ENCODE assay signal across 1 cellular context in the genomic region with DNA sequence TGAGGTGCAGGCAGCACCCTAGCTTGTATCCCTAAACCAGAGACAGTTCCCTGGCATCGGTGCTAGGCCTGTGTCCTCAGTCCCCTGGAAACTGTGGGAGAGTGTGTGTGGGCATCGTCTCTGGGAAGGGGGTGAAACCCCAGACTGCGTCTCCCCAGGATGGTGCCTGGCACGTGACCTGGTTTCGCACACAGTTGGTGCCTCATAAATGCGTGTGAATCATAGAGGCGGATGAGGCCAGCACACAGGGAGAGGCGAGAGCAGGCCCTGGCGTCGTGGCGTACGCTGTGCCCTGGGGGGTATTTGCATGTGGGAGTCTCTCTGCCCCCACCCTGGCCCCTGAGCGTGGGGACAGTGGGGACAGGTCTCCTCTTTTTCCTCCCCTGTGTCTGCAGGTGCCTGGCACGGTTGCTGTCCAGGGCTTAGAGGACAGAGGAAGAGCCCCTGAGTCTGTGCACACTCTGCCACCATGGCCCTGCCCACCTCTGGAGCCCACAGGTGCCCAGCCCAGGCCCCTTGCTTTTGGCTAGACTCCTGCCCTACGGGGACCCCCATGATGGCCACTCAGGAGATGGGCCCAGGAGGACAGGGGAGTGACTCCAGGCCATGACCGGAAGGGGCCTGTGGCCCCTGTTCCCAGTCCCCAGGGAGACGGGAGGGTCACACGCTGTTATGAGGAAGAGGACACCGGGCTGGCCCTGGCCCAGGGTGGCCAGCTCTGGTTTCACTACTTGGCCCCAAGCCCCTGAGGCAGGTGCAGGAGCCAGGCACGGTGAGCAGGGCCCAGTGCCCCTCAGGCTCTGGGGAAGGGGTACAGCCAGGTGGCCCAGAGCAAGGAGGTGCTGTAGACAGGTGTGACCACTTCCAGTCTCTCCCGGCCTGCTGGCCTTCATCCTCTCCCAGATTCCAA.
TF ChIP-seq lines count a peak whose summit lies in the region.

No MANE protein-coding gene starts in this region.

TF ChIP-seq in GM23338, 12 proteins besides CTCF, POLR2A, EP300 and RAD21 (continued from another document):
- TF ChIP-seq, protein P1, sequence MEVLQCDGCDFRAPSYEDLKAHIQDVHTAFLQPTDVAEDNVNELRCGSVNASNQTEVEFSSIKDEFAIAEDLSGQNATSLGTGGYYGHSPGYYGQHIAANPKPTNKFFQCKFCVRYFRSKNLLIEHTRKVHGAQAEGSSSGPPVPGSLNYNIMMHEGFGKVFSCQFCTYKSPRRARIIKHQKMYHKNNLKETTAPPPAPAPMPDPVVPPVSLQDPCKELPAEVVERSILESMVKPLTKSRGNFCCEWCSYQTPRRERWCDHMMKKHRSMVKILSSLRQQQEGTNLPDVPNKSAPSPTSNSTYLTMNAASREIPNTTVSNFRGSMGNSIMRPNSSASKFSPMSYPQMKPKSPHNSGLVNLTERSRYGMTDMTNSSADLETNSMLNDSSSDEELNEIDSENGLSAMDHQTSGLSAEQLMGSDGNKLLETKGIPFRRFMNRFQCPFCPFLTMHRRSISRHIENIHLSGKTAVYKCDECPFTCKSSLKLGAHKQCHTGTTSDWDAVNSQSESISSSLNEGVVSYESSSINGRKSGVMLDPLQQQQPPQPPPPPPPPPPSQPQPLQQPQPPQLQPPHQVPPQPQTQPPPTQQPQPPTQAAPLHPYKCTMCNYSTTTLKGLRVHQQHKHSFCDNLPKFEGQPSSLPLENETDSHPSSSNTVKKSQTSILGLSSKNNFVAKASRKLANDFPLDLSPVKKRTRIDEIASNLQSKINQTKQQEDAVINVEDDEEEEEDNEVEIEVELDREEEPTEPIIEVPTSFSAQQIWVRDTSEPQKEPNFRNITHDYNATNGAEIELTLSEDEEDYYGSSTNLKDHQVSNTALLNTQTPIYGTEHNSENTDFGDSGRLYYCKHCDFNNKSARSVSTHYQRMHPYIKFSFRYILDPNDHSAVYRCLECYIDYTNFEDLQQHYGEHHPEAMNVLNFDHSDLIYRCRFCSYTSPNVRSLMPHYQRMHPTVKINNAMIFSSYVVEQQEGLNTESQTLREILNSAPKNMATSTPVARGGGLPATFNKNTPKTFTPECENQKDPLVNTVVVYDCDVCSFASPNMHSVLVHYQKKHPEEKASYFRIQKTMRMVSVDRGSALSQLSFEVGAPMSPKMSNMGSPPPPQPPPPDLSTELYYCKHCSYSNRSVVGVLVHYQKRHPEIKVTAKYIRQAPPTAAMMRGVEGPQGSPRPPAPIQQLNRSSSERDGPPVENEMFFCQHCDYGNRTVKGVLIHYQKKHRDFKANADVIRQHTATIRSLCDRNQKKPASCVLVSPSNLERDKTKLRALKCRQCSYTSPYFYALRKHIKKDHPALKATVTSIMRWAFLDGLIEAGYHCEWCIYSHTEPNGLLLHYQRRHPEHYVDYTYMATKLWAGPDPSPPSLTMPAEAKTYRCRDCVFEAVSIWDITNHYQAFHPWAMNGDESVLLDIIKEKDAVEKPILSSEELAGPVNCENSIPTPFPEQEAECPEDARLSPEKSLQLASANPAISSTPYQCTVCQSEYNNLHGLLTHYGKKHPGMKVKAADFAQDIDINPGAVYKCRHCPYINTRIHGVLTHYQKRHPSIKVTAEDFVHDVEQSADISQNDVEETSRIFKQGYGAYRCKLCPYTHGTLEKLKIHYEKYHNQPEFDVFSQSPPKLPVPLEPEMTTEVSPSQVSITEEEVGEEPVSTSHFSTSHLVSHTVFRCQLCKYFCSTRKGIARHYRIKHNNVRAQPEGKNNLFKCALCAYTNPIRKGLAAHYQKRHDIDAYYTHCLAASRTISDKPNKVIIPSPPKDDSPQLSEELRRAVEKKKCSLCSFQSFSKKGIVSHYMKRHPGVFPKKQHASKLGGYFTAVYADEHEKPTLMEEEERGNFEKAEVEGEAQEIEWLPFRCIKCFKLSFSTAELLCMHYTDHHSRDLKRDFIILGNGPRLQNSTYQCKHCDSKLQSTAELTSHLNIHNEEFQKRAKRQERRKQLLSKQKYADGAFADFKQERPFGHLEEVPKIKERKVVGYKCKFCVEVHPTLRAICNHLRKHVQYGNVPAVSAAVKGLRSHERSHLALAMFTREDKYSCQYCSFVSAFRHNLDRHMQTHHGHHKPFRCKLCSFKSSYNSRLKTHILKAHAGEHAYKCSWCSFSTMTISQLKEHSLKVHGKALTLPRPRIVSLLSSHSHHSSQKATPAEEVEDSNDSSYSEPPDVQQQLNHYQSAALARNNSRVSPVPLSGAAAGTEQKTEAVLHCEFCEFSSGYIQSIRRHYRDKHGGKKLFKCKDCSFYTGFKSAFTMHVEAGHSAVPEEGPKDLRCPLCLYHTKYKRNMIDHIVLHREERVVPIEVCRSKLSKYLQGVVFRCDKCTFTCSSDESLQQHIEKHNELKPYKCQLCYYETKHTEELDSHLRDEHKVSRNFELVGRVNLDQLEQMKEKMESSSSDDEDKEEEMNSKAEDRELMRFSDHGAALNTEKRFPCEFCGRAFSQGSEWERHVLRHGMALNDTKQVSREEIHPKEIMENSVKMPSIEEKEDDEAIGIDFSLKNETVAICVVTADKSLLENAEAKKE (CRISPR knock-in tag; IDR thresholded peaks at IDR 0.05): no peak
- TF ChIP-seq ZNF331 (CRISPR knock-in tag; IDR thresholded peaks at IDR 0.05; ENCODE audit: low read depth) (no peak), EZH2phosphoT487 (IDR thresholded peaks at IDR 0.05; ENCODE audit: unreplicated experiment) (no peak)
